In genomic region chr20:2663887-2664719, GRCh38 we compare ENCODE assay signal across 8 cellular contexts. TPM values are rescaled to one million over a fixed set of nuclear protein-coding genes. Genes with fewer than 3 reads are reported as not detected.
DNase-seq lines count a peak whose midpoint lies in the region; ATAC-seq and TF ChIP-seq lines count a peak whose summit lies in the region.

IDH3B (minus strand) TSS chr20:2664216; CDS start chr20:2664188, 28 bp downstream.

- DNase-seq in GM23338 (ENCODE audit: low spot score): peak; percentile 96
- DNase-seq in LoVo (ENCODE audit: low spot score): peak; percentile 90
- peak; percentile 87 for DNase-seq in activated T-helper 9 cell treated with anti-CD3 and anti-CD28 coated beads, Interleukin-2, amount 50 U/mL, for 16 hours (ENCODE audit: low read depth)
- peak; percentile 93 for DNase-seq in fibroblast of peridontal ligament (ENCODE audit: extremely low read depth)
- DNase-seq in natural killer cell treated with Interleukin-12 subunit alpha and Interleukin-12 subunit beta and Interleukin-15 and Interleukin-18, amount 100 ng/mL, for 72 hours (ENCODE audit: low spot score): peak; percentile 93
- peak; percentile 94 for DNase-seq in stimulated activated naive CD8-positive, alpha-beta T cell treated with anti-CD3 and anti-CD28 coated beads, Interleukin-15, Interleukin-2, amounts not matched to agents 100 U/mL and 50 U/mL, for 24 hours

- peaks cover 5% of the 10 kb centered on the region for H3K4me1 Mint-ChIP-seq in GM23338
- peaks cover 21 to 32% of the 10 kb centered on the region in 2 donors for H3K4me1 Mint-ChIP-seq in natural killer cell treated with Interleukin-12 subunit alpha and Interleukin-12 subunit beta and Interleukin-15 and Interleukin-18, amount 100 ng/mL, for 72 hours (ENCODE audit: low read depth in 2 of 2)

- H2AFZ ChIP-seq in GM23338: no peak within 1 kb of the TSS

- H4K20me1 ChIP-seq in DOHH2 (ENCODE audit: control insufficient read depth, insufficient read depth, low read depth, low read length) (no peaks in the 10 kb centered on the region), GM23338 (replicated peaks; ENCODE audit: insufficient read depth) (peaks cover 9% of the 10 kb centered on the region; the same call in 1 of the 2 replicates)

- no peaks in the 10 kb centered on the region for H3K27me3 ChIP-seq in DOHH2 (ENCODE audit: control insufficient read depth, low read length)
- peaks cover 8% of the 10 kb centered on the region; the same call in 1 of the 2 replicates for H3K27me3 ChIP-seq in GM23338 (ENCODE audit: insufficient read depth)

- peak within 1 kb of the TSS; percentile 79 for H3K4me3 Mint-ChIP-seq in GM23338
- peak within 1 kb of the TSS; percentile 96 for H3K4me3 Mint-ChIP-seq in natural killer cell treated with Interleukin-12 subunit alpha and Interleukin-12 subunit beta and Interleukin-15 and Interleukin-18, amount 100 ng/mL, for 72 hours

- H3K4me1 ChIP-seq in DOHH2 (ENCODE audit: control insufficient read depth, low read length): peaks cover 21% of the 10 kb centered on the region
- peaks cover 4% of the 10 kb centered on the region; the same call in 1 of the 2 replicates for H3K4me1 ChIP-seq in GM23338 (ENCODE audit: insufficient read depth)

- H3K27ac Mint-ChIP-seq in GM23338: peak within 1 kb of the TSS; percentile 97
- H3K27ac Mint-ChIP-seq in natural killer cell treated with Interleukin-12 subunit alpha and Interleukin-12 subunit beta and Interleukin-15 and Interleukin-18, amount 100 ng/mL, for 72 hours: peak within 1 kb of the TSS; percentile 96

- no peaks in the 10 kb centered on the region for H3K9me3 ChIP-seq in DOHH2 (ENCODE audit: control insufficient read depth, insufficient read depth, low read length)

- peaks cover 45% of the 10 kb centered on the region for H3K36me3 Mint-ChIP-seq in GM23338 (ENCODE audit: low read depth)
- H3K36me3 Mint-ChIP-seq in natural killer cell treated with Interleukin-12 subunit alpha and Interleukin-12 subunit beta and Interleukin-15 and Interleukin-18, amount 100 ng/mL, for 72 hours: peaks cover 19% of the 10 kb centered on the region

- TF ChIP-seq CTCF in DOHH2 (IDR thresholded peaks at IDR 0.05; ENCODE audit: low read depth, low read length, poor library complexity, severe bottlenecking) (no peak), GM23338 (conservative IDR thresholded peaks at IDR 0.05; ENCODE audit: low read depth in 2 of 2) (no peak)

- peak within 1 kb of the TSS; percentile 75 for H3K4me2 ChIP-seq in DOHH2 (ENCODE audit: low read length)
- H3K4me2 ChIP-seq in GM23338: peak within 1 kb of the TSS; percentile 98

- peak within 1 kb of the TSS; percentile 98 for H3K4me3 ChIP-seq in DOHH2 (ENCODE audit: low read length)
- H3K4me3 ChIP-seq in GM23338: peak within 1 kb of the TSS; percentile 73

- ATAC-seq in GM23338: peak; percentile 90
- peak; percentile 95 to 96 for ATAC-seq in natural killer cell treated with Interleukin-12 subunit alpha and Interleukin-12 subunit beta and Interleukin-15 and Interleukin-18, amount 100 ng/mL, for 72 hours
- ATAC-seq in stimulated activated naive CD8-positive, alpha-beta T cell treated with anti-CD3 and anti-CD28 coated beads, Interleukin-15, Interleukin-2, amounts not matched to agents 100 U/mL and 50 U/mL, for 24 hours: peak; percentile 96

- H3K9me3 Mint-ChIP-seq in GM23338: no peaks in the 10 kb centered on the region
- no peaks in the 10 kb centered on the region for H3K9me3 Mint-ChIP-seq in natural killer cell treated with Interleukin-12 subunit alpha and Interleukin-12 subunit beta and Interleukin-15 and Interleukin-18, amount 100 ng/mL, for 72 hours

- peak; percentile 95 for TF ChIP-seq POLR2A in Raji (IDR thresholded peaks at IDR 0.05; ENCODE audit: insufficient read depth, low read depth, low read length)

- H3K36me3 ChIP-seq in DOHH2 (ENCODE audit: control insufficient read depth, low read length) (peaks cover 38% of the 10 kb centered on the region), GM23338 (ENCODE audit: insufficient read depth) (0 out of 2 replicates have a peak, but pooled peaks cover 3% of the 10 kb centered on the region)

- H3K27ac ChIP-seq in DOHH2 (ENCODE audit: low read depth, low read length): peak within 1 kb of the TSS; percentile 61
- peak within 1 kb of the TSS; percentile 98 for H3K27ac ChIP-seq in GM23338 (ENCODE audit: low read depth)

- H3K27me3 Mint-ChIP-seq in GM23338 (ENCODE audit: insufficient read depth, low read depth, poor library complexity): peaks cover 6% of the 10 kb centered on the region
- H3K27me3 Mint-ChIP-seq in natural killer cell treated with Interleukin-12 subunit alpha and Interleukin-12 subunit beta and Interleukin-15 and Interleukin-18, amount 100 ng/mL, for 72 hours: peaks cover 3 to 13% of the 10 kb centered on the region in 2 donors

- no peaks in the 10 kb centered on the region for H3K9me2 ChIP-seq in DOHH2 (replicated peaks; ENCODE audit: control insufficient read depth, low read length)
- H3K9me2 ChIP-seq in GM23338 (ENCODE audit: insufficient read depth): no peaks in the 10 kb centered on the region; the same call in 1 of the 2 replicates

- H3K79me2 ChIP-seq in DOHH2 (ENCODE audit: control insufficient read depth, low read length): peaks cover 32% of the 10 kb centered on the region
- H3K79me2 ChIP-seq in GM23338 (replicated peaks; ENCODE audit: insufficient read depth): peaks cover 23% of the 10 kb centered on the region; the same call in 1 of the 2 replicates

- H3F3A ChIP-seq in DOHH2 (ENCODE audit: control insufficient read depth, insufficient read depth) (peaks cover 27% of the 10 kb centered on the region), GM23338 (replicated peaks; ENCODE audit: low read depth) (peaks cover 15% of the 10 kb centered on the region)

TF ChIP-seq in GM23338, 12 proteins besides CTCF, POLR2A, EP300 and RAD21 (continues in another document):
- TF ChIP-seq ZNF331 (CRISPR knock-in tag; IDR thresholded peaks at IDR 0.05; ENCODE audit: low read depth): no peak
- no peak for TF ChIP-seq ZNF114 (CRISPR knock-in tag; IDR thresholded peaks at IDR 0.05)
- peak; percentile 98 for TF ChIP-seq CREB1 (CRISPR knock-in tag; IDR thresholded peaks at IDR 0.05; ENCODE audit: low read depth)
- peak; percentile 31; the same call in 1 of the 2 replicates for TF ChIP-seq NANOG (IDR thresholded peaks at IDR 0.05; ENCODE audit: borderline replicate concordance)
- no peak for TF ChIP-seq ZNF462 (CRISPR knock-in tag; IDR thresholded peaks at IDR 0.05)

RNA-seq across cellular contexts. Expression of gene IDH3B, which starts in this region (rescaled TPM):
- total RNA-seq in GM23338 (2014; rRNA removed; shearing (Covaris generic)): 126 and 141 TPM in 2 replicates
- 77.7 and 87.1 TPM in 2 replicates for polyA plus RNA-seq in GM23338 (2016; fragmentation: Nextera tagmentation; extraction: Ambion mirVana)
- 100 to 1,000 TPM; 114 to 120 TPM for total RNA-seq in natural killer cell treated with Interleukin-12 subunit alpha and Interleukin-12 subunit beta and Interleukin-15 and Interleukin-18, amount 100 ng/mL, for 72 hours

Comparison
In these comparisons a context has a peak if more than half of its experiments do, and no peak if none do; other contexts are left out.
1. Peak in every context shown above with its lines: DNase-seq, ATAC-seq, H3K4me3 ChIP-seq and H3K27ac ChIP-seq.